ENCODE assay signal across 24 cellular contexts in the genomic region with DNA sequence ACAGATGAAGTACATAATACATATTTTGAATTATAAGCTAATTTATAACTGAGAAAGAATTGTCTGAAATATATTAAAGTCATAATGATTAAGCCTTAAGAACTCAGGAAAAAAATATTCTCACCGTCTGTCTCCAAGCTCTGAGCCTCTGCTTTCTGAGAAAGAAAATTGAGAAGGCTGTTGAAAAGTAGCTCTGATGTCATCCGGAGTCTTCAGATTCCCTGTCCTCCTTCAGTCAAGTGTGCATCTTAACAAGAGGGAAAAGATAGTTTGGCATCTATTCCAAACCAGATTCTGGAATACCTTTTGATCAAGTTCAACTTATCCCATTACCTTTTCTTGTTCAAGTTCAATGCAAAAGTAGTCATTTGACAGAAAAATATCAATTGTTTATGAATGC. TPM values are rescaled to one million over a fixed set of nuclear protein-coding genes. Genes with fewer than 3 reads are reported as not detected.
A peak's percentile ranks its signal among the peaks of the same experiment; 100 is the strongest.
DNase-seq lines count a peak whose midpoint lies in the region; ATAC-seq and FAIRE-seq lines count a peak whose summit lies in the region.
"Had no signal": no experiment of that assay in that cellular context is flagged by ENCODE, and none has a peak within 500 bp of the region (broad histone marks: within the 10 kb centered on the region; RNA-seq: fewer than 3 reads in every experiment).

No MANE protein-coding gene starts in this region.

- peaks cover 0 to 3% (median 0%) of the 10 kb centered on the region in 5 donors for H3K4me1 ChIP-seq in subcutaneous abdominal adipose tissue (ENCODE audit: control insufficient read depth in 5 of 5, insufficient read depth in 5 of 5, low read length in 5 of 5)

- peaks cover 17% of the 10 kb centered on the region for H3K36me3 Mint-ChIP-seq in activated naive CD4-positive, alpha-beta T cell treated with anti-CD3 and anti-CD28 coated beads, Interleukin-2, amount 50 U/mL, for 24 hours
- H3K36me3 Mint-ChIP-seq in activated T-cell treated with anti-CD3 and anti-CD28 coated beads, Interleukin-2, amount 50 U/mL, for 4 hours (ENCODE audit: insufficient read depth), result peaks cover 12% of the 10 kb centered on the region

- no peaks in the 10 kb centered on the region for H3K27me3 ChIP-seq in subcutaneous abdominal adipose tissue (ENCODE audit: control insufficient read depth in 5 of 5, insufficient read depth in 4 of 5, low read length in 5 of 5)

- H3K9ac ChIP-seq in subcutaneous abdominal adipose tissue (ENCODE audit: low read length in 5 of 5), result peak overlapping the region in 1 of 5 donors; percentile 40

- H3K9me3 ChIP-seq in subcutaneous abdominal adipose tissue (ENCODE audit: control insufficient read depth in 5 of 5, low read length in 5 of 5), result no peaks in the 10 kb centered on the region

- DNase-seq in activated naive CD4-positive, alpha-beta T cell (lab: John Stamatoyannopoulos, UW), result no peak
- peak; percentile 33 for DNase-seq in NCI-H82 (lab: John Stamatoyannopoulos, UW)
- no peak for DNase-seq in DMS153 treated with DMSO at 0.1 percent for 48 hours (lab: John Stamatoyannopoulos, UW; ENCODE audit: unreplicated experiment)
- DNase-seq in glomerular visceral epithelial cell (ENCODE audit: extremely low spot score), result no peak
- DNase-seq in activated T-cell treated with anti-CD3 and anti-CD28 coated beads, Interleukin-2, amount 50 U/mL, for 4 hours, result no peak
- DNase-seq: 8988T; AML-193; C1 segment of cervical spinal cord; Calu3; CD8-positive, alpha-beta T cell; KBM-7; NCI-H1092 treated with DMSO at 0.1 percent for 48 hours; NCI-H146; NCI-H2029 treated with DMSO at 0.1 percent for 48 hours; NCI-H2171 treated with DMSO at 0.1 percent for 48 hours; NCI-H446; NCI-H69; SHP77 treated with DMSO at 0.1 percent for 48 hours; SW 1271 had no signal

- no peak overlapping the region for H3K4me3 Mint-ChIP-seq in activated naive CD4-positive, alpha-beta T cell treated with anti-CD3 and anti-CD28 coated beads, Interleukin-2, amount 50 U/mL, for 24 hours
- no peak overlapping the region for H3K4me3 Mint-ChIP-seq in activated T-cell treated with anti-CD3 and anti-CD28 coated beads, Interleukin-2, amount 50 U/mL, for 4 hours
- H3K4me3 Mint-ChIP-seq: CD8-positive, alpha-beta T cell had no signal

- peak overlapping the region; percentile 54 for H3K27ac Mint-ChIP-seq in activated naive CD4-positive, alpha-beta T cell treated with anti-CD3 and anti-CD28 coated beads, Interleukin-2, amount 50 U/mL, for 24 hours
- H3K27ac Mint-ChIP-seq: CD8-positive, alpha-beta T cell had no signal

- H3K27me3 Mint-ChIP-seq in activated naive CD4-positive, alpha-beta T cell treated with anti-CD3 and anti-CD28 coated beads, Interleukin-2, amount 50 U/mL, for 24 hours, result no peaks in the 10 kb centered on the region
- H3K27me3 Mint-ChIP-seq in activated T-cell treated with anti-CD3 and anti-CD28 coated beads, Interleukin-2, amount 50 U/mL, for 4 hours (ENCODE audit: low read depth), result no peaks in the 10 kb centered on the region

- H3K36me3 ChIP-seq in subcutaneous abdominal adipose tissue (ENCODE audit: control insufficient read depth in 5 of 5, insufficient read depth in 5 of 5, low read length in 5 of 5), result peaks cover 0 to 16% (median 0%) of the 10 kb centered on the region in 5 donors

- H3K4me1 Mint-ChIP-seq in activated naive CD4-positive, alpha-beta T cell treated with anti-CD3 and anti-CD28 coated beads, Interleukin-2, amount 50 U/mL, for 24 hours, result peaks cover 37% of the 10 kb centered on the region
- H3K4me1 Mint-ChIP-seq in activated T-cell treated with anti-CD3 and anti-CD28 coated beads, Interleukin-2, amount 50 U/mL, for 4 hours (ENCODE audit: low read depth), result peaks cover 10% of the 10 kb centered on the region

- ATAC-seq in activated T-cell treated with anti-CD3 and anti-CD28 coated beads, Interleukin-2, amount 50 U/mL, for 4 hours, result no peak
- ATAC-seq: CD8-positive, alpha-beta T cell had no signal

- peak overlapping the region; percentile 54 for H3K27ac ChIP-seq in subcutaneous abdominal adipose tissue (ENCODE audit: low read depth, low read length)
- H3K27ac ChIP-seq: RWPE1, SK-N-MC had no signal

- FAIRE-seq in islet of Langerhans (lab: Jason Lieb, UNC), result peak; percentile 49

- no peak overlapping the region for H3K4me3 ChIP-seq in subcutaneous abdominal adipose tissue (ENCODE audit: low read depth in 1 of 5, low read length in 5 of 5)
- H3K4me3 ChIP-seq: SK-N-MC had no signal

- H3K9me3 Mint-ChIP-seq in activated naive CD4-positive, alpha-beta T cell treated with anti-CD3 and anti-CD28 coated beads, Interleukin-2, amount 50 U/mL, for 24 hours, result no peaks in the 10 kb centered on the region
- H3K9me3 Mint-ChIP-seq in activated T-cell treated with anti-CD3 and anti-CD28 coated beads, Interleukin-2, amount 50 U/mL, for 4 hours, result no peaks in the 10 kb centered on the region
- H3K9me3 Mint-ChIP-seq: CD8-positive, alpha-beta T cell had no signal

RNA-seq across cellular contexts. Expression of gene NRIP1, which starts 50.6 kb away (rescaled TPM):
- total RNA-seq in activated T-cell treated with anti-CD3 and anti-CD28 coated beads, Interleukin-2, amount 50 U/mL, for 4 hours, result 10 to 100 TPM; 26.3 to 27.3 (median 27.1) TPM
